In the genomic region with DNA sequence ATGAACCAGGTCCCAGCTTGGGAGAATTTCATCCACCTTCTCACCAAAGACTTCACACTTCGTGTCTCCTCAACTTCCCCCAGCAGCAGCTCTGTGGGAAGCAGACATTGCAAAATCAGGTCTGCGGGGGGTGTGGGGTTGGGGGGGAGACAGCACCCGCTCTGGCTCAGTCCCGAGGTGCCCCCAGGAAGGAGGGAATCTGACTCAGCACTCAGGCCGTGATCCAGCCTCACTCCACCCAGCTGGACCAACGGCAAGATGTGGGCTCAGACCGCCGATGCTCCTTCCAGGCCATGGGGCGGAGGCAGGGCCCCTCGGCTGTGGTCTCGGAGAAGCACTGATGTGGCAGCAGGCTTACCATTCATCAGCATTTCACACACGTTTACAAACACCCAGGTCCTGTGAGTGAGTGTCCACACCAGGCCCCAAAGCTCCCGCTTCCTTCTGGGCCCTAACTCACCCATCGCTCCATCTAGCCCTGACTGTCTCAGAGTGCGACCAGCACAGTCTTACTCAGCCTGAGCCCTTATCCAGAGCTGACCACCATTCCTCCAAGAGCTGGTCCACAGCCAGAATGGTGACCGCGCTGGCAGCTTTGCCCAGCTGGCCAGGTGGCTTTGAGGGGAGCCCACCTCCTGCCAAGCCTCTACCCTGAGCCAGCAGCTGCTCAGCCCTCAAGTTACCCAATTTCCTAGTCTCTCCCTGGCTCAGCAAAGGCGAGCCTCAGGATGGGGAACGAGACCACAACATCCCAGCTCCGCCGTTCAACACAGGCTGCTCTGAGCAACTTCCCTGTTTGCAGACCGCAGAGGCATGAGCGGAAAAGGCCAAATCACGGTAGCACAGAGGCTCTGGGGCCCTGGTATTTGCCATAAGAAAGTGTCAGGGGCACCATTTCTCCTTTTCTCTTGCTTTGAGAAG, we compare ENCODE assay signal across 9 cellular contexts. TPM values are rescaled to one million over a fixed set of nuclear protein-coding genes. Genes with fewer than 3 reads are reported as not detected.
DNase-seq lines count a peak whose midpoint lies in the region; ATAC-seq and TF ChIP-seq lines count a peak whose summit lies in the region.
"Had no signal": no experiment of that assay in that cellular context is flagged by ENCODE, and none has a peak within 500 bp of the region (broad histone marks: within the 10 kb centered on the region; RNA-seq: fewer than 3 reads in every experiment).

No MANE protein-coding gene starts in this region.

- peak overlapping the region; percentile 8 for H3K9ac ChIP-seq in NT2/D1 (ENCODE audit: insufficient read length, low read depth)

- H3K36me3 ChIP-seq in NT2/D1 (ENCODE audit: insufficient read depth, insufficient read length, low read length) (peaks cover 6% of the 10 kb centered on the region), esophagus muscularis mucosa (peaks cover 0 to 9% (median 6%) of the 10 kb centered on the region in 4 donors)

- TF ChIP-seq EP300 in esophagus muscularis mucosa (IDR thresholded peaks at IDR 0.05): no peak

- ATAC-seq in HG03139 (IDR thresholded peaks at IDR 0.05; ENCODE audit: unreplicated experiment): no peak

- H3K27me3 ChIP-seq in NT2/D1 (ENCODE audit: insufficient read depth, insufficient read length): peaks cover 3% of the 10 kb centered on the region
- no peaks in the 10 kb centered on the region for H3K27me3 ChIP-seq in esophagus muscularis mucosa

- no peak for TF ChIP-seq POLR2A in esophagus muscularis mucosa (IDR thresholded peaks at IDR 0.05; ENCODE audit: low read depth)

- no peaks in the 10 kb centered on the region for H3K9me3 ChIP-seq in NT2/D1 (ENCODE audit: insufficient read depth, low read length)
- no peaks in the 10 kb centered on the region for H3K9me3 ChIP-seq in esophagus muscularis mucosa

- H3K4me3 ChIP-seq in NT2/D1 (ENCODE audit: insufficient read length, low read depth): no peak overlapping the region
- no peak overlapping the region for H3K4me3 ChIP-seq in esophagus muscularis mucosa

- TF ChIP-seq CTCF in esophagus muscularis mucosa (IDR thresholded peaks at IDR 0.05): no peak

- intact Hi-C loops in esophagus muscularis mucosa (cut with DNase I): no loop called here

- H3K4me1 ChIP-seq in NT2/D1 (ENCODE audit: insufficient read depth, insufficient read length) (peaks cover 10% of the 10 kb centered on the region), esophagus muscularis mucosa (peaks cover 20 to 47% (median 37%) of the 10 kb centered on the region in 4 donors)

- peak overlapping the region in 3 of 4 donors; percentile 5 to 31 (median 18) for H3K27ac ChIP-seq in esophagus muscularis mucosa (replicated peaks in 1 of 4)

- 76% methylated on average over 8 of the region's 24 CpGs for WGBS in esophagus muscularis mucosa

- DNase-seq in AML-193 (lab: John Stamatoyannopoulos, UW) (peak; percentile 100), NT2/D1 (ENCODE audit: low read depth, low spot score) (no peak), esophagus muscularis mucosa (ENCODE audit: extremely low spot score) (no peak), myocyte (ENCODE audit: low read depth) (peak; percentile 94), NCI-H146 (lab: John Stamatoyannopoulos, UW) (no peak), cortex of kidney (lab: John Stamatoyannopoulos, UW) (no peak)
- no peak for DNase-seq in activated T-cell treated with anti-CD3 and anti-CD28 coated beads, Interleukin-2, amount 50 U/mL, for 48 hours
- DNase-seq: NCI-H226 had no signal

RNA-seq across cellular contexts. Expression of gene STAB1, which starts 3.3 kb away (rescaled TPM):
- 100 to 1,000 TPM; 101 to 127 (median 118) TPM for total RNA-seq in esophagus muscularis mucosa
- total RNA-seq in myocyte: 0.16 and 0.59 TPM in 2 replicates
- 0.15 TPM for polyA plus RNA-seq in myocyte (2012)

RNA-seq across cellular contexts. Expression of gene NT5DC2, which starts 35.3 kb away (rescaled TPM):
- 10 to 100 TPM; 58.0 to 87.4 (median 72.9) TPM for total RNA-seq in esophagus muscularis mucosa
- total RNA-seq in myocyte: 45.0 and 50.3 TPM in 2 replicates
- 117 TPM for polyA plus RNA-seq in myocyte (2012)

RNA-seq across cellular contexts. Expression of gene UQCC5, which starts 38.0 kb away (rescaled TPM):
- total RNA-seq in esophagus muscularis mucosa (10 to 100 TPM in 1 of 4 donors, 1 to 10 TPM in 3; 1.3 to 60.6 (median 7.0) TPM), myocyte (1.6 and 22.1 TPM in 2 replicates)
- 106 TPM for polyA plus RNA-seq in myocyte (2012)

RNA-seq across cellular contexts. Expression of gene NISCH, which starts 43.0 kb away (rescaled TPM):
- total RNA-seq in esophagus muscularis mucosa (100 to 1,000 TPM in 2 of 4 donors, 10 to 100 TPM in 2; 71.9 to 110 (median 88.0) TPM), myocyte (63.9 and 93.0 TPM in 2 replicates)
- 105 TPM for polyA plus RNA-seq in myocyte (2012)

RNA-seq across cellular contexts. Expression of gene TNNC1, which starts 44.6 kb away (rescaled TPM):
- 1 to 10 TPM in 3 of 4 donors, not detected in 1; 1.2 to 7.1 (median 4.0) TPM for total RNA-seq in esophagus muscularis mucosa
- total RNA-seq in myocyte: 3,730 and 3,876 TPM in 2 replicates
- polyA plus RNA-seq in myocyte (2012): 2,191 TPM

Comparison
In these comparisons a context has a peak if more than half of its experiments do, and no peak if none do; other contexts are left out.
1. DNase-seq: peak in AML-193 (2 of 2) and myocyte (single experiment); none in NT2/D1 (single experiment), esophagus muscularis mucosa (single experiment), NCI-H146 (single experiment), activated T-cell treated with anti-CD3 and anti-CD28 coated beads, Interleukin-2, amount 50 U/mL, for 48 hours (0 of 2) and cortex of kidney (single experiment).
2. RNA of gene STAB1, which starts 3.3 kb away (total RNA-seq): 101 to 127 TPM in esophagus muscularis mucosa; 0.16 to 0.59 TPM in myocyte; every median in the first group is over 10 times any median in the second.